ENCODE assay signal across 24 cellular contexts in genomic region chr5:59618644-59619043, GRCh38.
A peak's percentile ranks its signal among the peaks of the same experiment; 100 is the strongest.
DNase-seq lines count a peak whose midpoint lies in the region; ATAC-seq, FAIRE-seq and TF ChIP-seq lines count a peak whose summit lies in the region.
"Had no signal": no experiment of that assay in that cellular context is flagged by ENCODE, and none has a peak within 500 bp of the region (broad histone marks: within the 10 kb centered on the region; RNA-seq: fewer than 3 reads in every experiment).

No MANE protein-coding gene starts in this region.

- H3K79me1 ChIP-seq in H1 (ENCODE audit: low read depth, low read length): no peaks in the 10 kb centered on the region

- H4K8ac ChIP-seq in H1 (ENCODE audit: extremely low read depth, insufficient read depth, low read length): no peak overlapping the region

- H2BK5ac ChIP-seq in H1 (ENCODE audit: low read depth, low read length): no peak overlapping the region

- CTCF ChIA-PET in H1 (lab: Charles Lee; ENCODE audit: partially characterized antibody): no interaction called here

- H2BK20ac ChIP-seq in H1 (ENCODE audit: low read length): no peak overlapping the region

- H3K27ac ChIP-seq in H1 (ENCODE audit: low read depth, low read length) (no peak overlapping the region), psoas muscle (peak overlapping the region; percentile 86)
- H3K27ac ChIP-seq: BLaER1 treated with 17β-estradiol and CSF1 and Interleukin-3, amounts not matched to agents 10 nM and 100 nM had no signal

- no peak overlapping the region for H3K14ac ChIP-seq in H1 (ENCODE audit: insufficient read length)

- H3K18ac ChIP-seq in H1 (ENCODE audit: extremely low read depth, low read length): no peak overlapping the region

- H4K5ac ChIP-seq in H1 (ENCODE audit: insufficient read length, low read depth, low read length): no peak overlapping the region

- no peak overlapping the region for H2AFZ ChIP-seq in H1 (ENCODE audit: low read length)

- H2BK12ac ChIP-seq in H1 (ENCODE audit: low read depth, low read length): no peak overlapping the region

- FAIRE-seq in H1 (lab: Jason Lieb, UNC): no peak
- FAIRE-seq: A549, D721Med, GM12878, GM19239, H54 had no signal

- H2AK5ac ChIP-seq in H1 (ENCODE audit: low read depth, low read length): no peak overlapping the region

- no peak for TF ChIP-seq CTCF in H1 (IDR thresholded peaks at IDR 0.05; ENCODE audit: control extremely low read depth in 1 of 3, insufficient read depth in 1 of 3, low read depth in 1 of 3, low read length in 3 of 3)
- no peak for TF ChIP-seq CTCF in psoas muscle (IDR thresholded peaks at IDR 0.05)

- H3K4ac ChIP-seq in H1 (replicated peaks; ENCODE audit: insufficient read length, low read depth, low read length): no peak overlapping the region

- peaks cover 0 to 7% (median 0%) of the 10 kb centered on the region in 4 experiments; a peak in 1 of 7 replicates for H3K4me1 ChIP-seq in H1 (replicated peaks in 1 of 4; ENCODE audit: control insufficient read depth in 3 of 4, insufficient read depth in 4 of 4, low read length in 3 of 4)
- peaks cover 22% of the 10 kb centered on the region for H3K4me1 ChIP-seq in psoas muscle
- H3K4me1 ChIP-seq: BE2C, HAP-1 had no signal

- POLR2A ChIA-PET in H1 (lab: Charles Lee; ENCODE audit: partially characterized antibody): no interaction called here

- H3K9me3 ChIP-seq in H1 (ENCODE audit: insufficient read depth in 2 of 2, low read depth in 1 of 2, low read length in 1 of 2): no peaks in the 10 kb centered on the region
- no peaks in the 10 kb centered on the region for H3K9me3 ChIP-seq in psoas muscle
- H3K9me3 ChIP-seq: A549; BE2C; BLaER1 treated with 17β-estradiol and CSF1 and Interleukin-3, amounts not matched to agents 10 nM and 100 nM; HAP-1 had no signal

- DNase-seq in H4 (ENCODE audit: low spot score): peak; percentile 11
- DNase-seq in H1 (ENCODE audit: low read depth in 1 of 2, low spot score in 2 of 2): no peak
- no peak for DNase-seq in psoas muscle
- DNase-seq in SIG-M5 treated with dmso at 0.1 percent for 504 hours (lab: John Stamatoyannopoulos, UW; ENCODE audit: unreplicated experiment): no peak
- DNase-seq: 8988T; ACHN; AML-193; BE2C; CD4-positive, alpha-beta T cell; CD8-positive, alpha-beta memory T cell; DMS 273 treated with DMSO at 0.1 percent for 48 hours; DMS79; EL; GDM1; HFFc6 had no signal

- TF ChIP-seq EP300 in H1 (IDR thresholded peaks at IDR 0.05; ENCODE audit: borderline replicate concordance in 1 of 2, low read depth in 2 of 2, low read length in 2 of 2): no peak

- H4K91ac ChIP-seq in H1 (replicated peaks; ENCODE audit: insufficient read length, low read length): no peak overlapping the region

- no peak for TF ChIP-seq POLR2A in H1 (IDR thresholded peaks at IDR 0.05; ENCODE audit: control extremely low read depth in 1 of 2, low read depth in 2 of 2, low read length in 2 of 2)

- no peak overlapping the region for H2BK15ac ChIP-seq in H1 (ENCODE audit: low read length)

- H3K23ac ChIP-seq in H1 (ENCODE audit: insufficient read length): no peak overlapping the region

- H3K27me3 ChIP-seq in H1 (replicated peaks in 1 of 4; ENCODE audit: control insufficient read depth in 3 of 4, extremely low read depth in 1 of 4, insufficient read depth in 3 of 4, low read length in 3 of 4): peaks cover 0 to 1% (median 0%) of the 10 kb centered on the region in 4 experiments; a peak in 1 of 7 replicates
- H3K27me3 ChIP-seq in psoas muscle (ENCODE audit: insufficient read depth in 3 of 3, low read length in 2 of 3): no peaks in the 10 kb centered on the region
- H3K27me3 ChIP-seq: BE2C; BLaER1 treated with 17β-estradiol and CSF1 and Interleukin-3, amounts not matched to agents 10 nM and 100 nM had no signal

- no peak for ATAC-seq in psoas muscle
- ATAC-seq in HG02610 (IDR thresholded peaks at IDR 0.05; ENCODE audit: unreplicated experiment): no peak
- ATAC-seq in HG03139 (IDR thresholded peaks at IDR 0.05; ENCODE audit: unreplicated experiment): no peak
- ATAC-seq: A549, GM12878 had no signal

- H3K4me2 ChIP-seq in H1 (ENCODE audit: insufficient read depth in 1 of 2, low read depth in 2 of 2, low read length in 2 of 2): no peak overlapping the region
- H3K4me2 ChIP-seq: A549; BLaER1 treated with 17β-estradiol and CSF1 and Interleukin-3, amounts not matched to agents 10 nM and 100 nM had no signal

- no peaks in the 10 kb centered on the region for H3K79me2 ChIP-seq in H1 (ENCODE audit: control insufficient read depth in 1 of 2, insufficient read depth in 2 of 2, low read length in 2 of 2)

- H3K9ac ChIP-seq in H1 (replicated peaks in 1 of 4; ENCODE audit: extremely low read depth in 1 of 4, low read depth in 3 of 4, low read length in 3 of 4): no peak overlapping the region
- H3K9ac ChIP-seq: BLaER1 treated with 17β-estradiol and CSF1 and Interleukin-3, amounts not matched to agents 10 nM and 100 nM had no signal

- H3K4me3 ChIP-seq in H1 (ENCODE audit: extremely low read depth in 1 of 4, insufficient read depth in 2 of 4, low read depth in 3 of 4, low read length in 4 of 4) (no peak overlapping the region), psoas muscle (no peak overlapping the region)
- H3K4me3 ChIP-seq: A549; BLaER1 treated with 17β-estradiol and CSF1 and Interleukin-3, amounts not matched to agents 10 nM and 100 nM; GM12878; HAP-1 had no signal

- no peak for TF ChIP-seq RAD21 in H1 (IDR thresholded peaks at IDR 0.05 in 1 of 2, conservative IDR thresholded peaks at IDR 0.05 in 1 of 2; ENCODE audit: low read depth in 2 of 2, low read length in 2 of 2)

- 97% methylated on average over 3 of the region's 3 CpGs; no CpG with 5 or more reads in 1 of the 2 experiments for WGBS in H1 (ENCODE audit: extremely low coverage in 1 of 2, insufficient coverage in 1 of 2, insufficient read length in 1 of 2, insufficient replicate concordance in 2 of 2, low coverage in 1 of 2, low lambda C conversion rate in 2 of 2, missing lambda C conversion rate in 1 of 2), 2 experiments
- WGBS in psoas muscle, 3 donors: 92 to 99% (median 97%) methylated on average over 3 of the region's 3 CpGs

- no peak overlapping the region for H3K56ac ChIP-seq in H1 (replicated peaks; ENCODE audit: insufficient read length, low read depth, low read length)

- no peaks in the 10 kb centered on the region for H4K20me1 ChIP-seq in H1 (replicated peaks in 1 of 2; ENCODE audit: control insufficient read depth in 1 of 2, insufficient read depth in 2 of 2, low read length in 2 of 2)
- H4K20me1 ChIP-seq: BLaER1 treated with 17β-estradiol and CSF1 and Interleukin-3, amounts not matched to agents 10 nM and 100 nM had no signal

- intact Hi-C loops in psoas muscle (cut with DNase I): no loop called here

- no peak overlapping the region for H2BK120ac ChIP-seq in H1 (replicated peaks; ENCODE audit: low read depth, low read length)

- H3K36me3 ChIP-seq in H1 (ENCODE audit: control insufficient read depth in 2 of 4, insufficient read depth in 4 of 4, low read length in 3 of 4) (no peaks in the 10 kb centered on the region), psoas muscle (ENCODE audit: insufficient read depth in 1 of 2, low read depth in 1 of 2) (no peaks in the 10 kb centered on the region)
- H3K36me3 ChIP-seq: BE2C; BLaER1 treated with 17β-estradiol and CSF1 and Interleukin-3, amounts not matched to agents 10 nM and 100 nM; HAP-1 had no signal

- H3K23me2 ChIP-seq in H1 (ENCODE audit: low read depth, low read length): no peaks in the 10 kb centered on the region

TF ChIP-seq in H1, 55 proteins besides CTCF, POLR2A, EP300 and RAD21:
- no peak for TF ChIP-seq EGR1 (IDR thresholded peaks at IDR 0.05; ENCODE audit: borderline replicate concordance, low read depth, low read length)
- peak; percentile 81 for TF ChIP-seq SRF (IDR thresholded peaks at IDR 0.05; ENCODE audit: low read depth, low read length)
- TF ChIP-seq HDAC6 (IDR thresholded peaks at IDR 0.05; ENCODE audit: low read depth, low read length): no peak
TF ChIP-seq in H1: peak in this region for 1.
